In the genomic region with DNA sequence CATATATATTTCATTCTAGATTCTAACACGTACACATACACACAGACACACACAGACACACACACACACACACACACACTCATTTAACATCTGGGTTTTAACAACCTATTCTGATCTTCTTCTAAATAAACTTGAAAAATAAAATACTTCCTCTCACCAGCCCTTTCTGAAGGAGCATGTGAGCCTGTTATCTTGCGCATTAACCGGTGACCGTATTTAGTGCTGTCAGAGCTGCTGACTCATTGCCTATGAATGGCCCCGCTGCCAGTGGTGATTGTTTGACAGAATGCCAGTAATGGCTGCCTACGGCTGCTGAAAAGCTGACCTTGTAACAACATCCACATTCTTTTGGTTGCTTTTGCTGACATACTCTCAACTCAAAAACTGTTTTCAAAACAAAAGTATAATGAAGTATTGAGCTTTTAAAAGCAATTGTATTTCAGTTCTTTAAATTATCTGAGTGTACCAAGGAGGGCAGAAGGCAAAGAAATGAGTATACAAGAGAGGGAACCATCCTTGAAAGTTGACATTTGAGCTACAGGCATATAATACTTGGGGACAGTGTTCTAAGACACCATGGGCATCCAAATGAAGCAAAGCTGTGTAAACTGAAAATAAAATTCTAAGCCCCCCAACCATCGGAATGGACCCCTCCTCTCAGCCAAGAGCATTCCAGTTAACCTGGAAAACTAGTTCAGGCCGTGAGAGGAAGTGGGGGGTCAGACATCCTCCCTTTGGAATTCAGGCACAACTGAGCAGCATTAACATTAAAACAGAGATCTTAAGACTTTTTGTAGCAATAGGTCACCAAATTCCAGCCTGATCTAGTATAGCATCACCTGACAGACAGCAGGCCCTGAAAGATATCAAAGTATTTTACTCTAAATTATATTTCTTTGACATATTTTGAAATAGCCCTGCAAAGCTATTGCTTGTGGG, we compare ENCODE assay signal across 8 cellular contexts. TPM values are rescaled to one million over a fixed set of nuclear protein-coding genes. Genes with fewer than 3 reads are reported as not detected.
DNase-seq lines count a peak whose midpoint lies in the region; ATAC-seq and TF ChIP-seq lines count a peak whose summit lies in the region.

No MANE protein-coding gene starts in this region.

- POLR2A ChIA-PET in Panc1 (lab: Charles Lee) = no interaction called here

- WGBS in lung, 2 donors = 21 to 24% methylated on average over 8 of the region's 8 CpGs
- 17 to 27% methylated on average over 6 to 8 of the region's 8 CpGs for WGBS in transverse colon (ENCODE audit: low coverage in 1 of 2), 2 donors

- peak; percentile 94 for ATAC-seq in Panc1
- ATAC-seq in lung (ENCODE audit: insufficient read depth, low FRiP score) = peak; percentile 86

- intact Hi-C loops in Panc1 (cut with micrococcal nuclease; ENCODE audit: unreplicated experiment) = loop anchor here (2.0 kb wide), 1 partner anchor 129 kb away; no protein-coding TSS in a partner anchor
- intact Hi-C loops in transverse colon (cut with DNase I; ENCODE audit: low total_unique reads) = no loop called here

- no peaks in the 10 kb centered on the region for H3K9me3 ChIP-seq in Panc1 (ENCODE audit: control insufficient read depth, insufficient read depth, low read depth, low read length)
- no peaks in the 10 kb centered on the region for H3K9me3 ChIP-seq in lung (ENCODE audit: control insufficient read depth in 2 of 2, insufficient read depth in 1 of 2, low read length in 1 of 2)
- no peaks in the 10 kb centered on the region for H3K9me3 ChIP-seq in transverse colon

- CTCF ChIA-PET in Panc1 (lab: Charles Lee) = interaction anchor here (0.9 to 1.2 kb wide), 2 partner anchors 71 to 126 kb away, joined by 3 to 4 read pairs; no protein-coding TSS in a partner anchor

- no peak for TF ChIP-seq CTCF in Panc1 (IDR thresholded peaks at IDR 0.05)
- no peak for TF ChIP-seq CTCF in lung (IDR thresholded peaks at IDR 0.05; ENCODE audit: control extremely low read depth, extremely low read depth)
- no peak for TF ChIP-seq CTCF in transverse colon (IDR thresholded peaks at IDR 0.05)

- TF ChIP-seq POLR2A in transverse colon (IDR thresholded peaks at IDR 0.05) = no peak

- no peaks in the 10 kb centered on the region for H3K4me1 ChIP-seq in Panc1 (ENCODE audit: control insufficient read depth, insufficient read depth, low read length)
- H3K4me1 ChIP-seq in lung (ENCODE audit: control insufficient read depth in 2 of 2, insufficient read depth in 2 of 2, low read length in 2 of 2) = peaks cover 0 to 17% of the 10 kb centered on the region in 2 donors
- H3K4me1 ChIP-seq in transverse colon = peaks cover 0 to 21% (median 9%) of the 10 kb centered on the region in 4 donors

- BruUV-seq in Panc1 (replicated peaks; lab: Mats Ljungman, UMichigan) = no TSS peak

- H3K27ac ChIP-seq in Panc1 (ENCODE audit: low read length) (0 out of 2 replicates have a peak overlapping the region, but pooled peaks have one; percentile 4), lung (ENCODE audit: low read depth in 1 of 2, low read length in 1 of 2) (peak overlapping the region; percentile 13 to 98), transverse colon (peak overlapping the region; percentile 50 to 70 (median 62))

- H3K4me3 ChIP-seq in Panc1 (ENCODE audit: low read depth in 2 of 2, low read length in 2 of 2) = no peak overlapping the region
- no peak overlapping the region for H3K4me3 ChIP-seq in lung
- H3K4me3 ChIP-seq in transverse colon = no peak overlapping the region

- no peaks in the 10 kb centered on the region for H3K27me3 ChIP-seq in Panc1 (ENCODE audit: control insufficient read depth, insufficient read depth, low read length)
- H3K27me3 ChIP-seq in lung (ENCODE audit: control insufficient read depth, insufficient read depth) = no peaks in the 10 kb centered on the region
- no peaks in the 10 kb centered on the region for H3K27me3 ChIP-seq in transverse colon

- H3K36me3 ChIP-seq in Panc1 (ENCODE audit: control insufficient read depth, insufficient read depth, low read length) = no peaks in the 10 kb centered on the region
- no peaks in the 10 kb centered on the region for H3K36me3 ChIP-seq in lung (ENCODE audit: control insufficient read depth in 2 of 2, insufficient read depth in 2 of 2, low read length in 2 of 2)
- H3K36me3 ChIP-seq in transverse colon = no peaks in the 10 kb centered on the region

- in situ Hi-C loops in Panc1 (cut with HindIII; ENCODE audit: low pct_unique_long_range_greater_than_20kb, low sequenced_read_pairs) = no loop called here
- in situ Hi-C loops in transverse colon (cut with MboI; ENCODE audit: low pct_ligation_motif_present in 1 of 4, low pct_unique_long_range_greater_than_20kb in 1 of 4, low sequenced_read_pairs in 3 of 4) = loop anchor here in 2 of 4 donors (5.0 to 25.0 kb wide), 2 partner anchors 127 kb away; no protein-coding TSS in a partner anchor

- peak; percentile 4 for DNase-seq in stimulated activated CD4-positive, alpha-beta T cell treated with anti-CD3 and anti-CD28 coated beads, Interleukin-1b, Interleukin-23, amount 100 ng/mL, for 48 hours
- no peak for DNase-seq in stimulated activated CD4-positive, alpha-beta T cell treated with anti-CD3 and anti-CD28 coated beads, Interleukin-4, amount 100 ng/mL, for 4 hours
- DNase-seq in Panc1 (ENCODE audit: low read depth, low spot score) = peak; percentile 75
- DNase-seq in epidermal melanocyte (ENCODE audit: insufficient read length, low spot score) = peak; percentile 83
- peak; percentile 83 for DNase-seq in lung (ENCODE audit: low spot score)
- peak; percentile 73 for DNase-seq in transverse colon
- no peak for DNase-seq in activated T-cell treated with anti-CD3 and anti-CD28 coated beads for 4 hours
- DNase-seq in activated T-cell treated with anti-CD3 and anti-CD28 coated beads, Interleukin-2, amount 50 U/mL, for 1 hour = no peak

- no peak for TF ChIP-seq EP300 in transverse colon (IDR thresholded peaks at IDR 0.05; ENCODE audit: low read depth)

RNA-seq across cellular contexts. Expression of a gene that starts 50.2 kb away (rescaled TPM):
- total RNA-seq in Panc1 (2021; ENCODE audit: unreplicated experiment) (0.77 TPM), lung (10 to 100 TPM; 19.6 to 23.8 TPM), transverse colon (10 to 100 TPM in 3 of 4 donors, 1 to 10 TPM in 1; 8.9 to 74.4 (median 15.1) TPM)
- 0.34 TPM for polyA plus RNA-seq in Panc1 (2012; ENCODE audit: insufficient read length)
- polyA plus RNA-seq in lung = 1 to 10 TPM; 5.0 to 6.2 TPM

Comparison
In these comparisons a context has a peak if more than half of its experiments do, and no peak if none do; other contexts are left out.
1. DNase-seq: peak in stimulated activated CD4-positive, alpha-beta T cell treated with anti-CD3 and anti-CD28 coated beads, Interleukin-1b, Interleukin-23, amount 100 ng/mL, for 48 hours (single experiment), Panc1 (single experiment), epidermal melanocyte (single experiment), lung (single experiment) and transverse colon (single experiment); none in stimulated activated CD4-positive, alpha-beta T cell treated with anti-CD3 and anti-CD28 coated beads, Interleukin-4, amount 100 ng/mL, for 4 hours (0 of 2), activated T-cell treated with anti-CD3 and anti-CD28 coated beads for 4 hours (single experiment) and activated T-cell treated with anti-CD3 and anti-CD28 coated beads, Interleukin-2, amount 50 U/mL, for 1 hour (single experiment).
2. H3K27ac ChIP-seq: peak in every context shown above with its lines; median percentile 62 in transverse colon; 56 in lung; 4 in Panc1.